In genomic region chr1:1230656-1231399, GRCh38 we compare ENCODE assay signal across 8 cellular contexts. TPM values are rescaled to one million over a fixed set of nuclear protein-coding genes. Genes with fewer than 3 reads are reported as not detected.
DNase-seq lines count a peak whose midpoint lies in the region; ATAC-seq and TF ChIP-seq lines count a peak whose summit lies in the region.

No MANE protein-coding gene starts in this region.

- no peak for TF ChIP-seq EP300 in gastroesophageal sphincter (IDR thresholded peaks at IDR 0.05)

- H3K4me1 ChIP-seq in Caco-2, result peaks cover 8% of the 10 kb centered on the region
- peaks cover 0 to 71% (median 23%) of the 10 kb centered on the region in 3 donors for H3K4me1 ChIP-seq in gastroesophageal sphincter

- H3K4me3 Mint-ChIP-seq in Caco-2 (ENCODE audit: unreplicated experiment), result peak overlapping the region; percentile 85
- peak overlapping the region; percentile 85 for H3K4me3 Mint-ChIP-seq in activated CD4-positive, alpha-beta memory T cell treated with anti-CD3 and anti-CD28 coated beads, Interleukin-2, amount 10 ng/mL, durations not matched to agents 7 days and 5 days

- peaks cover 6% of the 10 kb centered on the region for H3K4me1 Mint-ChIP-seq in Caco-2 (ENCODE audit: low read depth, unreplicated experiment)
- peaks cover 41% of the 10 kb centered on the region for H3K4me1 Mint-ChIP-seq in activated CD4-positive, alpha-beta memory T cell treated with anti-CD3 and anti-CD28 coated beads, Interleukin-2, amount 10 ng/mL, durations not matched to agents 7 days and 5 days

- POLR2A ChIA-PET in Caco-2 (lab: Charles Lee), result interaction anchor here (0.5 to 0.9 kb wide), 4 partner anchors 43 to 106 kb away, joined by 4 to 7 read pairs (median 6); partner anchors contain the start of gene UBE2J2
- POLR2A ChIA-PET in activated CD4-positive, alpha-beta memory T cell treated with anti-CD3 and anti-CD28 coated beads, Interleukin-2, amount 10 ng/mL, durations not matched to agents 7 days and 5 days (lab: Charles Lee), result interaction anchor here (0.8 to 3.2 kb wide), 15 partner anchors 9 to 167 kb away, joined by 3 to 21 read pairs (median 9); partner anchors contain the start of genes TNFRSF18, TNFRSF4 and UBE2J2

- CTCF ChIA-PET in Caco-2 (lab: Charles Lee), result interaction anchor here (0.6 to 1.2 kb wide), 5 partner anchors 66 to 275 kb away, joined by 3 to 8 read pairs (median 3); no protein-coding TSS in a partner anchor
- CTCF ChIA-PET in activated CD4-positive, alpha-beta memory T cell treated with anti-CD3 and anti-CD28 coated beads, Interleukin-2, amount 10 ng/mL, durations not matched to agents 7 days and 5 days (lab: Charles Lee), result interaction anchor here (0.8 to 3.7 kb wide), 11 partner anchors 11 to 212 kb away, joined by 3 to 47 read pairs (median 3); partner anchors contain the start of gene UBE2J2

- H3K27me3 ChIP-seq in Caco-2 (replicated peaks; ENCODE audit: control insufficient read depth, insufficient read depth, low read length) (no peaks in the 10 kb centered on the region), gastroesophageal sphincter (no peaks in the 10 kb centered on the region)

- ATAC-seq in gastroesophageal sphincter (no peak), GM21619 (IDR thresholded peaks at IDR 0.05; ENCODE audit: unreplicated experiment) (no peak), HG03135 (IDR thresholded peaks at IDR 0.05; ENCODE audit: unreplicated experiment) (no peak)

- H3K36me3 ChIP-seq in Caco-2 (ENCODE audit: control insufficient read depth, insufficient read depth, low read length), result peaks cover 2% of the 10 kb centered on the region; the same call in 1 of the 2 replicates
- peaks cover 0 to 59% of the 10 kb centered on the region in 2 donors for H3K36me3 ChIP-seq in gastroesophageal sphincter

- BruUV-seq in Caco-2 (replicated peaks; lab: Mats Ljungman, UMichigan), result TSS peak; percentile 86

- TF ChIP-seq POLR2A in gastroesophageal sphincter (IDR thresholded peaks at IDR 0.05), result no peak

- H3K27ac ChIP-seq in gastroesophageal sphincter, result peak overlapping the region; percentile 72 to 96 (median 94)

- intact Hi-C loops in Caco-2 (cut with micrococcal nuclease; ENCODE audit: unreplicated experiment), result loop anchor here (2.0 kb wide), 2 partner anchors 68 to 108 kb away; no protein-coding TSS in a partner anchor

- H3K9me3 ChIP-seq in Caco-2 (no peaks in the 10 kb centered on the region), gastroesophageal sphincter (peaks cover 0 to 4% (median 0%) of the 10 kb centered on the region in 3 donors)

- H3K36me3 Mint-ChIP-seq in Caco-2 (ENCODE audit: insufficient read depth, unreplicated experiment), result peaks cover 39% of the 10 kb centered on the region
- H3K36me3 Mint-ChIP-seq in activated CD4-positive, alpha-beta memory T cell treated with anti-CD3 and anti-CD28 coated beads, Interleukin-2, amount 10 ng/mL, durations not matched to agents 7 days and 5 days (ENCODE audit: low read depth), result peaks cover 54% of the 10 kb centered on the region

- peak overlapping the region; percentile 83 for H3K27ac Mint-ChIP-seq in Caco-2 (ENCODE audit: unreplicated experiment)
- H3K27ac Mint-ChIP-seq in activated CD4-positive, alpha-beta memory T cell treated with anti-CD3 and anti-CD28 coated beads, Interleukin-2, amount 10 ng/mL, durations not matched to agents 7 days and 5 days, result peak overlapping the region; percentile 91

- WGBS in gastroesophageal sphincter (ENCODE audit: low coverage in 1 of 2), 2 donors, result 3 to 10% methylated on average over 10 to 15 of the region's 24 CpGs

- TF ChIP-seq CTCF in Caco-2 (IDR thresholded peaks at IDR 0.05; ENCODE audit: insufficient read depth in 1 of 2, low read depth in 1 of 2, low read length in 1 of 2, severe bottlenecking in 1 of 2, unreplicated experiment in 1 of 2) (peak in 1 of 2 experiments; percentile 42), gastroesophageal sphincter (IDR thresholded peaks at IDR 0.05) (peak in 1 of 4 experiments; percentile 17), retinal pigment epithelial cell (conservative IDR thresholded peaks at IDR 0.05; ENCODE audit: low read depth, low read length) (peak; percentile 44)

- H3K27me3 Mint-ChIP-seq in Caco-2 (ENCODE audit: insufficient read depth, unreplicated experiment), result no peaks in the 10 kb centered on the region
- H3K27me3 Mint-ChIP-seq in activated CD4-positive, alpha-beta memory T cell treated with anti-CD3 and anti-CD28 coated beads, Interleukin-2, amount 10 ng/mL, durations not matched to agents 7 days and 5 days, result no peaks in the 10 kb centered on the region

- H3K4me3 ChIP-seq in Caco-2 (ENCODE audit: low read depth, low read length) (peak overlapping the region; percentile 70), gastroesophageal sphincter (peak overlapping the region; percentile 87 to 99), retinal pigment epithelial cell (ENCODE audit: low read length) (peak overlapping the region; percentile 77)

- no peaks in the 10 kb centered on the region for H3K9me3 Mint-ChIP-seq in Caco-2 (ENCODE audit: unreplicated experiment)
- H3K9me3 Mint-ChIP-seq in activated CD4-positive, alpha-beta memory T cell treated with anti-CD3 and anti-CD28 coated beads, Interleukin-2, amount 10 ng/mL, durations not matched to agents 7 days and 5 days, result peaks cover 3% of the 10 kb centered on the region

- DNase-seq in Caco-2 (peak in 1 of 2 experiments; percentile 46), HT1080 (ENCODE audit: low read depth) (peak; percentile 48), retinal pigment epithelial cell (ENCODE audit: low read depth) (peak; percentile 35), NK-92 (lab: John Stamatoyannopoulos, UW; ENCODE audit: unreplicated experiment) (no peak)
- no peak for DNase-seq in activated CD4-positive, alpha-beta memory T cell treated with anti-CD3 and anti-CD28 coated beads, Interleukin-2, amount 10 ng/mL, durations not matched to agents 7 days and 5 days

RNA-seq across cellular contexts. Expression of gene SDF4, which starts 1.0 kb away (rescaled TPM):
- total RNA-seq in Caco-2 (2022) (138 and 140 TPM in 2 replicates), gastroesophageal sphincter (100 to 1,000 TPM in 2 of 4 donors, 10 to 100 TPM in 2; 84.2 to 115 (median 93.9) TPM)
- 110 and 119 TPM in 2 replicates for total RNA-seq in HT1080 (2014; rRNA removed; shearing (Covaris generic))
- 179 and 186 TPM in 2 replicates for polyA plus RNA-seq in HT1080 (2015; cell fraction: cytosol; rRNA removed)
- polyA plus RNA-seq in HT1080 (2015; cell fraction: nucleus; rRNA removed), result 142 and 146 TPM in 2 replicates
- total RNA-seq in activated CD4-positive, alpha-beta memory T cell treated with anti-CD3 and anti-CD28 coated beads, Interleukin-2, amount 10 ng/mL, durations not matched to agents 7 days and 5 days, result 100 to 1,000 TPM; 181 TPM

RNA-seq across cellular contexts. Expression of gene B3GALT6, which starts 1.2 kb away (rescaled TPM):
- total RNA-seq in Caco-2 (2022), result 24.8 and 25.3 TPM in 2 replicates
- 27.3 and 37.6 TPM in 2 replicates for total RNA-seq in HT1080 (2014; rRNA removed; shearing (Covaris generic))
- polyA plus RNA-seq in HT1080 (2015; cell fraction: cytosol; rRNA removed), result 26.7 and 29.9 TPM in 2 replicates
- polyA plus RNA-seq in HT1080 (2015; cell fraction: nucleus; rRNA removed), result 13.7 and 16.3 TPM in 2 replicates
- 10 to 100 TPM; 13.3 to 14.4 TPM for total RNA-seq in activated CD4-positive, alpha-beta memory T cell treated with anti-CD3 and anti-CD28 coated beads, Interleukin-2, amount 10 ng/mL, durations not matched to agents 7 days and 5 days
- total RNA-seq in gastroesophageal sphincter, result 10 to 100 TPM; 12.3 to 24.1 (median 15.0) TPM

RNA-seq across cellular contexts. Expression of gene C1QTNF12, which starts 15.7 kb away (rescaled TPM):
- total RNA-seq in Caco-2 (2022) (3.4 and 3.7 TPM in 2 replicates), gastroesophageal sphincter (1 to 10 TPM in 3 of 4 donors, under 1 TPM in 1; 0.96 to 2.8 (median 1.7) TPM)
- 0.40 and 1.5 TPM in 2 replicates for total RNA-seq in HT1080 (2014; rRNA removed; shearing (Covaris generic))
- polyA plus RNA-seq in HT1080 (2015; cell fraction: cytosol; rRNA removed), result 0.45 and 0.70 TPM in 2 replicates
- polyA plus RNA-seq in HT1080 (2015; cell fraction: nucleus; rRNA removed), result 5.1 and 9.5 TPM in 2 replicates
- 1 to 10 TPM; 2.0 to 4.2 TPM for total RNA-seq in activated CD4-positive, alpha-beta memory T cell treated with anti-CD3 and anti-CD28 coated beads, Interleukin-2, amount 10 ng/mL, durations not matched to agents 7 days and 5 days

RNA-seq across cellular contexts. Expression of gene TNFRSF4, which starts 16.9 kb away (rescaled TPM):
- total RNA-seq in Caco-2 (2022) (not detected in 2 replicates), gastroesophageal sphincter (1 to 10 TPM in 3 of 4 donors, under 1 TPM in 1; 0.93 to 1.6 (median 1.3) TPM)
- 0.88 TPM in 1 of 2 replicates, not detected in the other for total RNA-seq in HT1080 (2014; rRNA removed; shearing (Covaris generic))
- polyA plus RNA-seq in HT1080 (2015; cell fraction: cytosol; rRNA removed), result not detected in 2 replicates
- polyA plus RNA-seq in HT1080 (2015; cell fraction: nucleus; rRNA removed), result 0.11 TPM in 1 of 2 replicates, not detected in the other
- 100 to 1,000 TPM; 237 to 243 TPM for total RNA-seq in activated CD4-positive, alpha-beta memory T cell treated with anti-CD3 and anti-CD28 coated beads, Interleukin-2, amount 10 ng/mL, durations not matched to agents 7 days and 5 days

RNA-seq across cellular contexts. Expression of gene TNFRSF18, which starts 24.4 kb away (rescaled TPM):
- total RNA-seq in Caco-2 (2022) (not detected in 2 replicates), gastroesophageal sphincter (1 to 10 TPM in 1 of 4 donors, under 1 TPM in 1, not detected in 2; 0.35 to 2.2 TPM)
- total RNA-seq in HT1080 (2014; rRNA removed; shearing (Covaris generic)), result not detected in 2 replicates
- not detected in 2 replicates for polyA plus RNA-seq in HT1080 (2015; cell fraction: cytosol; rRNA removed)
- not detected in 2 replicates for polyA plus RNA-seq in HT1080 (2015; cell fraction: nucleus; rRNA removed)
- 100 to 1,000 TPM; 115 to 116 TPM for total RNA-seq in activated CD4-positive, alpha-beta memory T cell treated with anti-CD3 and anti-CD28 coated beads, Interleukin-2, amount 10 ng/mL, durations not matched to agents 7 days and 5 days

Comparison
In these comparisons a context has a peak if more than half of its experiments do, and no peak if none do; other contexts are left out.
1. DNase-seq: peak in HT1080 (single experiment) and retinal pigment epithelial cell (single experiment); none in activated CD4-positive, alpha-beta memory T cell treated with anti-CD3 and anti-CD28 coated beads, Interleukin-2, amount 10 ng/mL, durations not matched to agents 7 days and 5 days (single experiment) and NK-92 (single experiment).
2. Peak in every context shown above with its lines, with median percentiles within 50 percentile points of each other: H3K4me3 ChIP-seq.